ENCODE assay signal across 8 cellular contexts in genomic region chr6:138115877-138116660, GRCh38. TPM values are rescaled to one million over a fixed set of nuclear protein-coding genes. Genes with fewer than 3 reads are reported as not detected.
DNase-seq lines count a peak whose midpoint lies in the region; ATAC-seq, FAIRE-seq and TF ChIP-seq lines count a peak whose summit lies in the region.

No MANE protein-coding gene starts in this region.

- no peak for TF ChIP-seq POLR2A in GM12878 (IDR thresholded peaks at IDR 0.05; ENCODE audit: low read depth, low read length)

- ATAC-seq in GM12878: peak; percentile 97

- TF ChIP-seq CTCF in GM12878 (IDR thresholded peaks at IDR 0.05 in 2 of 3, conservative IDR thresholded peaks at IDR 0.05 in 1 of 3; ENCODE audit: control insufficient read depth in 2 of 3, extremely low read depth in 1 of 3, insufficient read depth in 1 of 3, low read depth in 3 of 3, low read length in 3 of 3): peak; percentile 53 to 86 (median 64); a peak in 5 of 6 replicates

- no peaks in the 10 kb centered on the region for H3K36me3 ChIP-seq in SK-N-MC (ENCODE audit: insufficient read depth, low read length)
- H3K36me3 ChIP-seq in GM12878 (ENCODE audit: control insufficient read depth in 2 of 2, insufficient read depth in 2 of 2, low read length in 1 of 2): no peaks in the 10 kb centered on the region
- no peaks in the 10 kb centered on the region for H3K36me3 ChIP-seq in small intestine (ENCODE audit: control insufficient read depth in 2 of 2, insufficient read depth in 2 of 2, low read length in 2 of 2)

- CTCF ChIA-PET in GM12878 (lab: Yijun Ruan, JAX): interaction anchor here (0.6 to 8.0 kb wide), 59 partner anchors 8 to 1290 kb away, joined by 3 to 97 read pairs (median 4); partner anchors contain the start of gene HEBP2

- H3K9ac ChIP-seq in SK-N-MC (ENCODE audit: insufficient read length) (no peak overlapping the region), GM12878 (ENCODE audit: control insufficient read depth, insufficient read depth, low read length) (no peak overlapping the region)

- H3K9me3 ChIP-seq in SK-N-MC (ENCODE audit: low read depth, low read length): no peaks in the 10 kb centered on the region
- H3K9me3 ChIP-seq in GM12878 (replicated peaks; ENCODE audit: control insufficient read depth, insufficient read depth, low read length): no peaks in the 10 kb centered on the region
- no peaks in the 10 kb centered on the region for H3K9me3 ChIP-seq in small intestine (ENCODE audit: control insufficient read depth, low read depth)

- peak; percentile 97 for FAIRE-seq in GM12878 (lab: Jason Lieb, UNC)
- no peak for FAIRE-seq in small intestine (lab: Jason Lieb, UNC)

- POLR2A ChIA-PET in GM12878 (lab: Charles Lee): interaction anchor here (0.7 kb wide), 1 partner anchor 1114 kb away, joined by 4 read pairs; no protein-coding TSS in a partner anchor

- H3K4me2 ChIP-seq in GM12878 (ENCODE audit: control insufficient read depth, insufficient read depth): no peak overlapping the region

- H3K27me3 ChIP-seq in GM12878 (replicated peaks in 1 of 2; ENCODE audit: control insufficient read depth in 2 of 2, insufficient read depth in 2 of 2, low read length in 1 of 2) (peaks cover 0 to 2% of the 10 kb centered on the region in 2 experiments; a peak in 1 of 4 replicates), small intestine (ENCODE audit: control insufficient read depth in 2 of 2, insufficient read depth in 2 of 2, low read length in 2 of 2) (no peaks in the 10 kb centered on the region)

- peak; percentile 76 for DNase-seq in ELR (ENCODE audit: low read depth)
- peak; percentile 57 for DNase-seq in HCEC 1CT
- DNase-seq in NCI-H1048 (lab: John Stamatoyannopoulos, UW): peak; percentile 8
- peak; percentile 62 for DNase-seq in SK-N-MC (ENCODE audit: low read depth, low spot score)
- peak; percentile 33 for DNase-seq in GM12878 (ENCODE audit: low read depth, low spot score)
- peak; percentile 34 to 76 for DNase-seq in hippocampal formation (lab: John Stamatoyannopoulos, UW)
- peak; percentile 73 for DNase-seq in small intestine
- no peak for DNase-seq in ureter (ENCODE audit: low spot score)

- H3K27ac ChIP-seq in SK-N-MC (no peak overlapping the region), GM12878 (ENCODE audit: control insufficient read depth, insufficient read depth) (no peak overlapping the region), small intestine (ENCODE audit: low read depth in 1 of 2, low read length in 1 of 2) (no peak overlapping the region)

- intact Hi-C loops in GM12878 (cut with micrococcal nuclease; ENCODE audit: unreplicated experiment): loop anchor here (1.0 to 5.0 kb wide), 7 partner anchors 171 to 651 kb away; partner anchors contain the start of gene HEBP2

- H3K79me2 ChIP-seq in GM12878 (ENCODE audit: control insufficient read depth, insufficient read depth, low read length): no peaks in the 10 kb centered on the region

- SMC1A ChIA-PET in GM12878 (lab: Charles Lee; ENCODE audit: uncharacterized antibody, unreplicated experiment): interaction anchor here (0.6 to 5.4 kb wide), 31 partner anchors 8 to 1248 kb away, joined by 3 to 46 read pairs (median 3); partner anchors contain the start of gene NHSL1

- no peak for TF ChIP-seq EP300 in GM12878 (IDR thresholded peaks at IDR 0.05; ENCODE audit: borderline replicate concordance in 1 of 2, control insufficient read depth in 1 of 2, low read depth in 2 of 2, low read length in 2 of 2)

- H3K4me3 ChIP-seq in SK-N-MC: no peak overlapping the region
- H3K4me3 ChIP-seq in GM12878: no peak overlapping the region
- no peak overlapping the region for H3K4me3 ChIP-seq in small intestine (ENCODE audit: low read depth in 1 of 2, low read length in 2 of 2)

- no TSS peak for BruUV-seq in GM12878 (replicated peaks; lab: Mats Ljungman, UMichigan)

- WGBS in GM12878 (ENCODE audit: insufficient coverage, insufficient replicate concordance, low lambda C conversion rate, missing lambda C conversion rate): 12% methylated on average over 10 of the region's 13 CpGs
- WGBS in small intestine, 3 donors: 13 to 22% (median 19%) methylated on average over 13 of the region's 13 CpGs

- RAD21 ChIA-PET in GM12878 (lab: Charles Lee; ENCODE audit: unreplicated experiment): interaction anchor here (0.7 to 3.0 kb wide), 24 partner anchors 8 to 653 kb away, joined by 3 to 33 read pairs (median 4); partner anchors contain the start of gene HEBP2

- H3K4me1 ChIP-seq in GM12878 (ENCODE audit: control insufficient read depth, insufficient read depth, low read length): no peaks in the 10 kb centered on the region
- H3K4me1 ChIP-seq in small intestine (ENCODE audit: control insufficient read depth in 2 of 2, insufficient read depth in 1 of 2, low read depth in 1 of 2, low read length in 1 of 2): no peaks in the 10 kb centered on the region

- H4K20me1 ChIP-seq in GM12878 (ENCODE audit: control insufficient read depth, insufficient read depth): no peaks in the 10 kb centered on the region

- in situ Hi-C loops in GM12878 (cut with MboI): loop anchor here (5.0 to 10.0 kb wide), 4 partner anchors 171 to 641 kb away; no protein-coding TSS in a partner anchor

- TF ChIP-seq RAD21 in GM12878 (IDR thresholded peaks at IDR 0.05; ENCODE audit: insufficient read depth, low read depth, low read length): peak; percentile 82

- no peak overlapping the region for H2AFZ ChIP-seq in GM12878 (ENCODE audit: control insufficient read depth, low read depth, low read length)

TF ChIP-seq in GM12878, 131 proteins besides CTCF, POLR2A, EP300 and RAD21 (continues in another document):
- TF ChIP-seq MLLT1 (IDR thresholded peaks at IDR 0.05) (0 out of 2 replicates have a peak, but pooled peaks have one; percentile 23), PBX3 (IDR thresholded peaks at IDR 0.05; ENCODE audit: insufficient replicate concordance, low read depth, low read length) (no peak), SMC3 (IDR thresholded peaks at IDR 0.05; ENCODE audit: borderline replicate concordance, low read length) (peak; percentile 77; the same call in 1 of the 2 replicates)

RNA-seq across cellular contexts. Expression of gene PERP, which starts 8.8 kb away (rescaled TPM):
- 0.33 and 0.42 TPM in 2 replicates for total RNA-seq in GM12878 (2013; cell fraction: nucleolus; rRNA removed)
- total RNA-seq in GM12878 (2014; rRNA removed) (0.45 and 0.87 TPM in 2 replicates), GM12878 (2014; rRNA removed; fragmentation: Illumina TruSeq; extraction: Trizol) (0.54 and 0.64 TPM in 2 replicates), GM12878 (2021) (0.92 and 1.1 TPM in 2 replicates), ureter (95.5 TPM)
- 0.25 TPM for polyA plus RNA-seq in GM12878 (2011; ENCODE audit: low read depth)
- polyA plus RNA-seq in GM12878 (2011; rRNA removed) (1.9 and 2.3 TPM in 2 replicates), GM12878 (2014; fragmentation: Illumina TruSeq; extraction: Trizol) (0.78 and 0.89 TPM in 2 replicates), GM12878 (2014; fragmentation: Nextera tagmentation; extraction: Ambion mirVana) (under 1 TPM; 0.37 to 0.60 TPM), GM12878 (2014; rRNA removed) (0.73 and 0.74 TPM in 2 replicates), GM12878 (2016; fragmentation: Nextera tagmentation; extraction: Ambion mirVana) (1 to 10 TPM; 2.1 to 2.4 TPM), small intestine (10 to 100 TPM; 47.2 to 54.3 (median 52.6) TPM)
- 1.2 and 1.4 TPM in 2 replicates for polyA plus RNA-seq in GM12878 (2011; cell fraction: cytosol; rRNA removed)
- 0.37 and 0.54 TPM in 2 replicates for polyA plus RNA-seq in GM12878 (2011; cell fraction: nucleus; rRNA removed)
- polyA plus RNA-seq in GM12878 (2012): 0.54 and 1.2 TPM in 2 replicates
- 1.2 and 1.3 TPM in 2 replicates for polyA minus RNA-seq in GM12878 (2011; rRNA and poly(A)+ RNA removed)
- 1.1 and 1.7 TPM in 2 replicates for polyA minus RNA-seq in GM12878 (2011; cell fraction: cytosol; rRNA and poly(A)+ RNA removed)
- polyA minus RNA-seq in GM12878 (2011; cell fraction: nucleus; rRNA and poly(A)+ RNA removed): 0.24 and 0.57 TPM in 2 replicates

RNA-seq across cellular contexts. Expression of gene ARFGEF3, which starts 45.7 kb away (rescaled TPM):
- not detected in 2 replicates for total RNA-seq in GM12878 (2013; cell fraction: nucleolus; rRNA removed)
- total RNA-seq in GM12878 (2014; rRNA removed): under 0.01 TPM in 2 replicates
- under 0.01 TPM in 1 of 2 replicates, not detected in the other for total RNA-seq in GM12878 (2014; rRNA removed; fragmentation: Illumina TruSeq; extraction: Trizol)
- 0.03 and 0.08 TPM in 2 replicates for total RNA-seq in GM12878 (2021)
- 0.05 TPM for polyA plus RNA-seq in GM12878 (2011; ENCODE audit: low read depth)
- 0.01 and 0.03 TPM in 2 replicates for polyA plus RNA-seq in GM12878 (2011; rRNA removed)
- 0.01 TPM in 1 of 2 replicates, not detected in the other for polyA plus RNA-seq in GM12878 (2011; cell fraction: cytosol; rRNA removed)
- 0.03 and 0.04 TPM in 2 replicates for polyA plus RNA-seq in GM12878 (2011; cell fraction: nucleus; rRNA removed)
- 0.07 and 0.13 TPM in 2 replicates for polyA plus RNA-seq in GM12878 (2012)
- 0.03 TPM in 2 replicates for polyA plus RNA-seq in GM12878 (2014; fragmentation: Illumina TruSeq; extraction: Trizol)
- under 1 TPM in 1 of 2 experiments, not detected in 1; 0.02 TPM for polyA plus RNA-seq in GM12878 (2014; fragmentation: Nextera tagmentation; extraction: Ambion mirVana)
- under 0.01 and 0.01 TPM in 2 replicates for polyA plus RNA-seq in GM12878 (2014; rRNA removed)
- polyA plus RNA-seq in GM12878 (2016; fragmentation: Nextera tagmentation; extraction: Ambion mirVana): under 1 TPM; 0.01 to 0.03 TPM
- under 0.01 and 0.05 TPM in 2 replicates for polyA minus RNA-seq in GM12878 (2011; rRNA and poly(A)+ RNA removed)
- polyA minus RNA-seq in GM12878 (2011; cell fraction: cytosol; rRNA and poly(A)+ RNA removed): not detected in 2 replicates
- polyA minus RNA-seq in GM12878 (2011; cell fraction: nucleus; rRNA and poly(A)+ RNA removed): 0.10 TPM in 1 of 2 replicates, not detected in the other
- 1 to 10 TPM in 1 of 3 donors, under 1 TPM in 2; 0.27 to 5.4 (median 0.45) TPM for polyA plus RNA-seq in small intestine
- 40.1 TPM for total RNA-seq in ureter

Comparison
In these comparisons a context has a peak if more than half of its experiments do, and no peak if none do; other contexts are left out.
1. RNA of gene PERP, which starts 8.8 kb away (total RNA-seq): 95.5 TPM in ureter (single experiment); 0.33 to 1.1 TPM in GM12878; every median in the first group is over 10 times any median in the second.
2. RNA of gene ARFGEF3, which starts 45.7 kb away (total RNA-seq): 40.1 TPM in ureter (single experiment); under 0.01 to 0.08 TPM in GM12878; every median in the first group is over 10 times any median in the second.